Comparison of ENCODE assay signal across 8 cellular contexts in genomic region chr17:27756467-27757371, GRCh38. TPM values are rescaled to one million over a fixed set of nuclear protein-coding genes. Genes with fewer than 3 reads are reported as not detected.
A peak's percentile ranks its signal among the peaks of the same experiment; 100 is the strongest.
DNase-seq lines count a peak whose midpoint lies in the region; ATAC-seq and TF ChIP-seq lines count a peak whose summit lies in the region.

No MANE protein-coding gene starts in this region.

- H3K4me1 Mint-ChIP-seq in T-helper 2 cell treated with Interferon-gamma antibody and Interleukin-4, amounts not matched to agents 5 μg/mL and 100 μg/mL, for 36 hours (ENCODE audit: low read depth) = no peaks in the 10 kb centered on the region

- no peaks in the 10 kb centered on the region for H3K36me3 Mint-ChIP-seq in T-helper 2 cell treated with Interferon-gamma antibody and Interleukin-4, amounts not matched to agents 5 μg/mL and 100 μg/mL, for 36 hours (ENCODE audit: low read depth)

- H3K27ac Mint-ChIP-seq in T-helper 2 cell treated with Interferon-gamma antibody and Interleukin-4, amounts not matched to agents 5 μg/mL and 100 μg/mL, for 36 hours = no peak overlapping the region

- intact Hi-C loops in right lobe of liver (cut with DNase I) = loop anchor here (5.0 to 10.0 kb wide), 3 partner anchors 92 to 121 kb away; no protein-coding TSS in a partner anchor

- no peak overlapping the region for H3K27ac ChIP-seq in right lobe of liver

- ATAC-seq in right lobe of liver (peak; percentile 34 to 71 (median 60)), GM18519 (IDR thresholded peaks at IDR 0.05; ENCODE audit: low FRiP score, unreplicated experiment) (no peak)

- no peaks in the 10 kb centered on the region for H3K9me3 ChIP-seq in right lobe of liver

- in situ Hi-C loops in T47D (cut with HindIII; ENCODE audit: low pct_unique_long_range_greater_than_20kb, low sequenced_read_pairs) = no loop called here

- 33% methylated on average over 6 of the region's 17 CpGs for WGBS in right lobe of liver (ENCODE audit: insufficient coverage, low coverage, low lambda C conversion rate, missing lambda C conversion rate)

- no peaks in the 10 kb centered on the region for H3K4me1 ChIP-seq in right lobe of liver

- peak; percentile 85 to 92 (median 89) for TF ChIP-seq CTCF in right lobe of liver (IDR thresholded peaks at IDR 0.05)

- no peaks in the 10 kb centered on the region for H3K27me3 ChIP-seq in right lobe of liver

- no peaks in the 10 kb centered on the region for H3K27me3 Mint-ChIP-seq in T-helper 2 cell treated with Interferon-gamma antibody and Interleukin-4, amounts not matched to agents 5 μg/mL and 100 μg/mL, for 36 hours (ENCODE audit: low read depth)

- TF ChIP-seq POLR2A in right lobe of liver (IDR thresholded peaks at IDR 0.05) = no peak

- no peak overlapping the region for H3K4me3 ChIP-seq in right lobe of liver

- no peak overlapping the region for H3K4me3 Mint-ChIP-seq in T-helper 2 cell treated with Interferon-gamma antibody and Interleukin-4, amounts not matched to agents 5 μg/mL and 100 μg/mL, for 36 hours

- H3K9me3 Mint-ChIP-seq in T-helper 2 cell treated with Interferon-gamma antibody and Interleukin-4, amounts not matched to agents 5 μg/mL and 100 μg/mL, for 36 hours = no peaks in the 10 kb centered on the region

- DNase-seq in COR-L47 (lab: John Stamatoyannopoulos, UW) (peak; percentile 28), HK-2 (ENCODE audit: unreplicated experiment) (peak; percentile 48), T47D (ENCODE audit: low read depth in 1 of 2, low spot score in 1 of 2) (peak; percentile 32 to 77), right lobe of liver (no peak), NCI-H2171 (lab: John Stamatoyannopoulos, UW) (no peak)
- DNase-seq in T-helper 2 cell treated with Interferon-gamma antibody and Interleukin-4, amounts not matched to agents 5 μg/mL and 100 μg/mL, for 36 hours (ENCODE audit: low spot score) = peak; percentile 30
- DNase-seq in stimulated activated CD8-positive, alpha-beta memory T cell treated with anti-CD3 and anti-CD28 coated beads, Interleukin-15, amount 100 ng/mL, for 24 hours (ENCODE audit: low read depth) = peak; percentile 34

- no peaks in the 10 kb centered on the region for H3K36me3 ChIP-seq in right lobe of liver

RNA-seq across cellular contexts. Expression of gene NOS2, which starts 43.6 kb away (rescaled TPM):
- under 1 TPM in 2 of 6 experiments, not detected in 4; 0.07 to 0.09 TPM for total RNA-seq in right lobe of liver

Comparison
In these comparisons a context has a peak if more than half of its experiments do, and no peak if none do; other contexts are left out.
1. DNase-seq: peak in COR-L47 (single experiment), HK-2 (single experiment), T-helper 2 cell treated with Interferon-gamma antibody and Interleukin-4, amounts not matched to agents 5 μg/mL and 100 μg/mL, for 36 hours (single experiment), T47D (2 of 2) and stimulated activated CD8-positive, alpha-beta memory T cell treated with anti-CD3 and anti-CD28 coated beads, Interleukin-15, amount 100 ng/mL, for 24 hours (single experiment); none in right lobe of liver (0 of 3) and NCI-H2171 (single experiment).